2 cellular contexts compared by ENCODE assay signal in genomic region chr4:186982160-186982559, GRCh38.
TF ChIP-seq lines count a peak whose summit lies in the region.

No MANE protein-coding gene starts in this region.

TF ChIP-seq in IMR-90, 13 proteins besides CTCF, POLR2A, EP300 and RAD21:
- TF ChIP-seq USF2 (IDR thresholded peaks at IDR 0.05; ENCODE audit: low read depth, low read length) = no peak
- TF ChIP-seq RCOR1 (IDR thresholded peaks at IDR 0.05; ENCODE audit: insufficient replicate concordance, low read length) = no peak
- no peak for TF ChIP-seq SMC3 (IDR thresholded peaks at IDR 0.05; ENCODE audit: low read depth, low read length)
- no peak for TF ChIP-seq MAZ (IDR thresholded peaks at IDR 0.05; ENCODE audit: borderline replicate concordance, low read depth, low read length)

TF ChIP-seq in H1, 55 proteins besides CTCF, POLR2A, EP300 and RAD21 (continued from another document):
- no peak for TF ChIP-seq YY1 (IDR thresholded peaks at IDR 0.05; ENCODE audit: low read depth, low read length)
- TF ChIP-seq TEAD4 (IDR thresholded peaks at IDR 0.05; ENCODE audit: low read depth, low read length) = no peak
